ENCODE assay signal across 22 cellular contexts in genomic region chr2:168430431-168430830, GRCh38. TPM values are rescaled to one million over a fixed set of nuclear protein-coding genes. Genes with fewer than 3 reads are reported as not detected.
DNase-seq lines count a peak whose midpoint lies in the region; ATAC-seq and TF ChIP-seq lines count a peak whose summit lies in the region.
"Had no signal": no experiment of that assay in that cellular context is flagged by ENCODE, and none has a peak within 500 bp of the region (broad histone marks: within the 10 kb centered on the region; RNA-seq: fewer than 3 reads in every experiment).

No MANE protein-coding gene starts in this region.

- H4K20me1 ChIP-seq in MM.1S (ENCODE audit: insufficient read depth, low read length) (no peaks in the 10 kb centered on the region), GM23248 (ENCODE audit: insufficient read depth) (no peaks in the 10 kb centered on the region)
- H4K20me1 ChIP-seq: BLaER1 treated with 17β-estradiol and CSF1 and Interleukin-3, amounts not matched to agents 10 nM and 100 nM had no signal

- peak overlapping the region in 6 of 10 donors; percentile 3 to 95 (median 41) for H3K27ac Mint-ChIP-seq in naive thymus-derived CD8-positive, alpha-beta T cell
- H3K27ac Mint-ChIP-seq in effector memory CD8-positive, alpha-beta T cell = no peak overlapping the region

- H3K9ac ChIP-seq in MM.1S (ENCODE audit: low read length) (no peak overlapping the region), GM23248 (no peak overlapping the region)
- H3K9ac ChIP-seq: BLaER1 treated with 17β-estradiol and CSF1 and Interleukin-3, amounts not matched to agents 10 nM and 100 nM had no signal

- TF ChIP-seq CTCF in AG09309 (IDR thresholded peaks at IDR 0.05; ENCODE audit: control insufficient read depth, insufficient read depth, low read depth, low read length, missing control alignments) (no peak), MM.1S (IDR thresholded peaks at IDR 0.05; ENCODE audit: low read length) (no peak)

- no peak for ATAC-seq in naive thymus-derived CD8-positive, alpha-beta T cell
- no peak for ATAC-seq in effector memory CD8-positive, alpha-beta T cell (replicated peaks)
- no peak for ATAC-seq in GM19023 (IDR thresholded peaks at IDR 0.05; ENCODE audit: unreplicated experiment)
- ATAC-seq: T-cell had no signal

- H3K79me2 ChIP-seq in MM.1S (ENCODE audit: low read length) (no peaks in the 10 kb centered on the region), GM23248 (ENCODE audit: insufficient read depth) (no peaks in the 10 kb centered on the region)

- H3K9me3 ChIP-seq in MM.1S (replicated peaks; ENCODE audit: insufficient read depth, low read length) (no peaks in the 10 kb centered on the region), GM23248 (ENCODE audit: low read depth) (no peaks in the 10 kb centered on the region)
- H3K9me3 ChIP-seq: BLaER1 treated with 17β-estradiol and CSF1 and Interleukin-3, amounts not matched to agents 10 nM and 100 nM; SJSA1 had no signal

- H3K36me3 Mint-ChIP-seq in naive thymus-derived CD8-positive, alpha-beta T cell = peaks cover 0 to 5% (median 0%) of the 10 kb centered on the region in 3 donors
- H3K36me3 Mint-ChIP-seq in effector memory CD8-positive, alpha-beta T cell (ENCODE audit: insufficient read depth) = no peaks in the 10 kb centered on the region
- H3K36me3 Mint-ChIP-seq: T-cell had no signal

- no peak overlapping the region for H3K27ac ChIP-seq in MM.1S (ENCODE audit: low read length)
- H3K27ac ChIP-seq in GM23248 = no peak overlapping the region
- H3K27ac ChIP-seq: BLaER1 treated with 17β-estradiol and CSF1 and Interleukin-3, amounts not matched to agents 10 nM and 100 nM; SJSA1 had no signal

- no peaks in the 10 kb centered on the region for H3K36me3 ChIP-seq in MM.1S (replicated peaks; ENCODE audit: insufficient read depth, low read length)
- no peaks in the 10 kb centered on the region for H3K36me3 ChIP-seq in GM23248 (ENCODE audit: low read depth)
- H3K36me3 ChIP-seq: BLaER1 treated with 17β-estradiol and CSF1 and Interleukin-3, amounts not matched to agents 10 nM and 100 nM; SJSA1 had no signal

- H3K4me1 ChIP-seq in MM.1S (ENCODE audit: low read length) (peaks cover 16% of the 10 kb centered on the region), GM23248 (ENCODE audit: insufficient read depth) (no peaks in the 10 kb centered on the region)
- H3K4me1 ChIP-seq: SJSA1 had no signal

- peaks cover 35 to 74% (median 56%) of the 10 kb centered on the region in 4 donors for H3K4me1 Mint-ChIP-seq in naive thymus-derived CD8-positive, alpha-beta T cell
- peaks cover 0 to 5% of the 10 kb centered on the region in 2 donors for H3K4me1 Mint-ChIP-seq in effector memory CD8-positive, alpha-beta T cell (ENCODE audit: low read depth in 2 of 2)

- no peaks in the 10 kb centered on the region for H3K9me3 Mint-ChIP-seq in naive thymus-derived CD8-positive, alpha-beta T cell
- H3K9me3 Mint-ChIP-seq in effector memory CD8-positive, alpha-beta T cell = no peaks in the 10 kb centered on the region
- H3K9me3 Mint-ChIP-seq: CD4-positive, alpha-beta T cell; T-cell had no signal

- H3K4me3 Mint-ChIP-seq in naive thymus-derived CD8-positive, alpha-beta T cell = no peak overlapping the region
- H3K4me3 Mint-ChIP-seq in effector memory CD8-positive, alpha-beta T cell = no peak overlapping the region
- H3K4me3 Mint-ChIP-seq: CD4-positive, alpha-beta T cell; T-cell had no signal

- no peaks in the 10 kb centered on the region for H3K27me3 Mint-ChIP-seq in naive thymus-derived CD8-positive, alpha-beta T cell
- H3K27me3 Mint-ChIP-seq in effector memory CD8-positive, alpha-beta T cell = peaks cover 10 to 22% of the 10 kb centered on the region in 2 donors
- H3K27me3 Mint-ChIP-seq: CD4-positive, alpha-beta T cell; T-cell had no signal

- in situ Hi-C loops in GM23248 (cut with MboI) = no loop called here

- no peak overlapping the region for H3K4me3 ChIP-seq in AG09309 (ENCODE audit: control insufficient read depth, low read depth, low read length)
- no peak overlapping the region for H3K4me3 ChIP-seq in MM.1S (ENCODE audit: low read length)
- H3K4me3 ChIP-seq in GM23248 = no peak overlapping the region
- H3K4me3 ChIP-seq: BLaER1 treated with 17β-estradiol and CSF1 and Interleukin-3, amounts not matched to agents 10 nM and 100 nM; SJSA1 had no signal

- H3K27me3 ChIP-seq in MM.1S (replicated peaks; ENCODE audit: insufficient read depth, low read length) (no peaks in the 10 kb centered on the region), GM23248 (replicated peaks; ENCODE audit: insufficient read depth) (no peaks in the 10 kb centered on the region; the same call in 1 of the 2 replicates)
- H3K27me3 ChIP-seq: BLaER1 treated with 17β-estradiol and CSF1 and Interleukin-3, amounts not matched to agents 10 nM and 100 nM; SJSA1 had no signal

- 17 to 20% methylated on average over 3 of the region's 3 CpGs for WGBS in GM23248 (ENCODE audit: low coverage in 1 of 2, low lambda C conversion rate in 2 of 2, missing lambda C conversion rate in 2 of 2), 2 experiments

- no peaks in the 10 kb centered on the region for H3K9me2 ChIP-seq in MM.1S (replicated peaks; ENCODE audit: insufficient read depth, low read length)
- no peaks in the 10 kb centered on the region for H3K9me2 ChIP-seq in GM23248 (ENCODE audit: insufficient read depth)

- H3F3A ChIP-seq in MM.1S (ENCODE audit: insufficient read depth, low read length) = peaks cover 13% of the 10 kb centered on the region
- H3F3A ChIP-seq in GM23248 (ENCODE audit: insufficient read depth) = no peaks in the 10 kb centered on the region; the same call in 1 of the 2 replicates

- DNase-seq in AG09309 (ENCODE audit: low read depth) (peak; percentile 20), MM.1S (no peak), amniotic epithelial cell (ENCODE audit: low read depth) (peak; percentile 37), NCI-H146 treated with DMSO at 0.1 percent for 48 hours (lab: John Stamatoyannopoulos, UW; ENCODE audit: unreplicated experiment) (no peak), GM23248 (no peak)
- DNase-seq in naive thymus-derived CD8-positive, alpha-beta T cell = no peak
- no peak for DNase-seq in effector memory CD8-positive, alpha-beta T cell
- DNase-seq: 8988T; ACHN; CD4-positive, alpha-beta T cell; H7; KBM-7; NCI-H1105 treated with DMSO at 0.1 percent for 48 hours; NCI-H146; NCI-H2081; NCI-H2227 treated with DMSO at 0.1 percent for 48 hours; NCI-H510A; NCI-H69; T-cell had no signal

- H3K4me2 ChIP-seq in MM.1S (ENCODE audit: low read depth, low read length) (peak overlapping the region; percentile 9; the same call in 1 of the 2 replicates), GM23248 (ENCODE audit: unreplicated experiment) (no peak overlapping the region)
- H3K4me2 ChIP-seq: BLaER1 treated with 17β-estradiol and CSF1 and Interleukin-3, amounts not matched to agents 10 nM and 100 nM had no signal

- H2AFZ ChIP-seq in MM.1S (ENCODE audit: low read length) = no peak overlapping the region
- H2AFZ ChIP-seq in GM23248 = no peak overlapping the region

- POLR2A ChIA-PET in naive thymus-derived CD8-positive, alpha-beta T cell (lab: Charles Lee) = interaction anchor here (1.0 kb wide), 1 partner anchor 9 kb away, joined by 3 read pairs; no protein-coding TSS in a partner anchor

RNA-seq across cellular contexts. Expression of gene CERS6, which starts 25.6 kb away (rescaled TPM):
- 10 to 100 TPM; 28.9 to 29.3 TPM for total RNA-seq in naive thymus-derived CD8-positive, alpha-beta T cell
- 10 to 100 TPM in 2 of 3 donors, 1 to 10 TPM in 1; 9.5 to 17.4 (median 10.8) TPM for polyA plus RNA-seq in naive thymus-derived CD8-positive, alpha-beta T cell
- 16.0 and 17.8 TPM in 2 replicates for total RNA-seq in GM23248 (2014; rRNA removed; shearing (Covaris generic))
- 7.9 and 8.3 TPM in 2 replicates for polyA plus RNA-seq in GM23248 (2016; fragmentation: Nextera tagmentation; extraction: Ambion mirVana)

Comparison
In these comparisons a context has a peak if more than half of its experiments do, and no peak if none do; other contexts are left out.
1. DNase-seq: peak in AG09309 (single experiment) and amniotic epithelial cell (single experiment); none in MM.1S (single experiment), naive thymus-derived CD8-positive, alpha-beta T cell (0 of 10), NCI-H146 treated with DMSO at 0.1 percent for 48 hours (single experiment), effector memory CD8-positive, alpha-beta T cell (0 of 3) and GM23248 (single experiment).
2. H3K27ac Mint-ChIP-seq: peak in naive thymus-derived CD8-positive, alpha-beta T cell (6 of 10); none in effector memory CD8-positive, alpha-beta T cell (0 of 2).